In genomic region chr5:91150636-91151035, GRCh38 we compare ENCODE assay signal across 27 cellular contexts.
"Had no signal": no experiment of that assay in that cellular context is flagged by ENCODE, and none has a peak within 500 bp of the region (broad histone marks: within the 10 kb centered on the region; RNA-seq: fewer than 3 reads in every experiment).

No MANE protein-coding gene starts in this region.

- H3K9me3 ChIP-seq: breast epithelium had no signal

- H3K27ac ChIP-seq: SK-N-MC, WERI-Rb-1 had no signal

- H3K9me3 Mint-ChIP-seq: activated T-helper 17 cell treated with anti-CD3 and anti-CD28 coated beads, Interleukin-2, amount 50 U/mL, for 72 hours had no signal

- H3K27me3 ChIP-seq: breast epithelium had no signal

- H3K4me1 ChIP-seq: breast epithelium had no signal

- H3K27ac Mint-ChIP-seq: activated CD4-positive, alpha-beta memory T cell treated with anti-CD3 and anti-CD28 coated beads, Interleukin-2, amount 10 ng/mL, durations not matched to agents 7 days and 5 days; activated CD4-positive, alpha-beta T cell treated with anti-CD3 and anti-CD28 coated beads for 36 hours; activated T-helper 17 cell treated with anti-CD3 and anti-CD28 coated beads, Interleukin-2, amount 50 U/mL, for 72 hours; T-cell had no signal

- H3K36me3 ChIP-seq: breast epithelium had no signal

- H3K4me1 Mint-ChIP-seq: activated CD4-positive, alpha-beta memory T cell treated with anti-CD3 and anti-CD28 coated beads, Interleukin-2, amount 10 ng/mL, durations not matched to agents 7 days and 5 days; T-cell had no signal

- H3K36me3 Mint-ChIP-seq: T-cell had no signal

- ATAC-seq: Panc1, Right ventricle myocardium inferior, T-cell had no signal

- H3K4me3 ChIP-seq: breast epithelium, SK-N-MC had no signal

- DNase-seq: activated CD4-positive, alpha-beta memory T cell treated with anti-CD3 and anti-CD28 coated beads, Interleukin-2, amount 10 ng/mL, durations not matched to agents 7 days and 5 days; activated CD4-positive, alpha-beta T cell treated with anti-CD3 and anti-CD28 coated beads for 36 hours; activated CD4-positive, alpha-beta T cell treated with anti-CD3 and anti-CD28 coated beads, Interleukin-2, amount 50 U/mL, for 1 hour; activated gamma-delta T cell treated with Interleukin-2 at 50 U/mL for 16 hours; activated naive CD4-positive, alpha-beta T cell treated with anti-CD3 and anti-CD28 coated beads, Interleukin-2, amount 50 U/mL, for 16 hours; activated T-cell treated with anti-CD3 and anti-CD28 coated beads for 4 hours; activated T-cell treated with anti-CD3 and anti-CD28 coated beads, Interleukin-2, amount 50 U/mL, for 48 hours; aorta; caudate nucleus; NCI-H1092; NCI-H1417; NCI-H1930; NCI-H2107; NCI-H2171 treated with DMSO at 0.1 percent for 48 hours; NCI-H510A; NCI-H526 treated with DMSO at 0.1 percent for 48 hours; NCI-H82; RPMI8226; T-cell; T-helper 2 cell; T1000; WERI-Rb-1 had no signal

- H3K4me3 Mint-ChIP-seq: activated CD4-positive, alpha-beta memory T cell treated with anti-CD3 and anti-CD28 coated beads, Interleukin-2, amount 10 ng/mL, durations not matched to agents 7 days and 5 days; activated CD4-positive, alpha-beta T cell treated with anti-CD3 and anti-CD28 coated beads for 36 hours; activated T-helper 17 cell treated with anti-CD3 and anti-CD28 coated beads, Interleukin-2, amount 50 U/mL, for 72 hours; T-cell had no signal
